13 cellular contexts compared by ENCODE assay signal in the genomic region with DNA sequence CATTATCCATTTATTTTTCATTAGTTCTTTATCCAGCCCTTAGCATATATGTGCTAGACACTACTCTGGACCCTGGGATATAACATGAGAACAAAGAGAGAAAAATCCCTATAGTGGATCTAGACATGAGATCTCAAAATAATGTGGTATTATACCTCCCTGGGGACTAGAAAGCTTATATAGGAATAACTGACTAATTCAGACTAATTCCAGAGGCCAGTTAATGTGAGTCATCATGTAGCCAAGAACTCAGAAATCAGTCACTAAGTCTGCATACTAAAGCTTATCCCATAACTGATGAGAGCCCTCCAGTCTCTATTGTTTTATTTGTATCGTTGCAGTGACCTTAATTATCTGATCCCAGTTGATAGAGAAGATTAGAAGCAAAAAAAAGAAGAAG.
DNase-seq lines count a peak whose midpoint lies in the region; ATAC-seq and TF ChIP-seq lines count a peak whose summit lies in the region.
"Had no signal": no experiment of that assay in that cellular context is flagged by ENCODE, and none has a peak within 500 bp of the region (broad histone marks: within the 10 kb centered on the region; RNA-seq: fewer than 3 reads in every experiment).

No MANE protein-coding gene starts in this region.

- TF ChIP-seq CTCF in fibroblast of pulmonary artery (IDR thresholded peaks at IDR 0.05; ENCODE audit: low read length, missing control alignments): no peak

- peak overlapping the region; percentile 78 for H3K27ac Mint-ChIP-seq in T-helper 17 cell
- peak overlapping the region; percentile 7 for H3K27ac Mint-ChIP-seq in stimulated activated naive B cell treated with anti-CD40 and anti-IgM and Interleukin-4, amounts not matched to agents 10 μg/mL and 1 μg/mL and 100 μg/mL, for 72 hours

- ATAC-seq in T-helper 17 cell: no peak
- ATAC-seq in stimulated activated naive B cell treated with anti-CD40 and anti-IgM and Interleukin-4, amounts not matched to agents 10 μg/mL and 1 μg/mL and 100 μg/mL, for 72 hours (replicated peaks): no peak
- ATAC-seq in HG03280 (IDR thresholded peaks at IDR 0.05; ENCODE audit: unreplicated experiment): no peak
- ATAC-seq: body of pancreas had no signal

- no peak overlapping the region for H3K4me3 ChIP-seq in fibroblast of pulmonary artery (replicated peaks; ENCODE audit: low read depth, low read length)
- H3K4me3 ChIP-seq: body of pancreas, HAP-1 had no signal

- H3K27me3 Mint-ChIP-seq in T-helper 17 cell: no peaks in the 10 kb centered on the region
- no peaks in the 10 kb centered on the region for H3K27me3 Mint-ChIP-seq in stimulated activated naive B cell treated with anti-CD40 and anti-IgM and Interleukin-4, amounts not matched to agents 10 μg/mL and 1 μg/mL and 100 μg/mL, for 72 hours

- DNase-seq in HCEC 1CT (peak; percentile 80), T-helper 17 cell (no peak), fibroblast of pulmonary artery (ENCODE audit: low read depth) (peak; percentile 80), DMS153 treated with DMSO at 0.1 percent for 48 hours (lab: John Stamatoyannopoulos, UW; ENCODE audit: unreplicated experiment) (no peak)
- no peak for DNase-seq in stimulated activated naive B cell treated with anti-CD40 and anti-IgM and Interleukin-4, amounts not matched to agents 10 μg/mL and 1 μg/mL and 100 μg/mL, for 72 hours
- DNase-seq in activated T-cell treated with anti-CD3 and anti-CD28 coated beads, Interleukin-2, amount 50 U/mL, for 1 hour: no peak
- DNase-seq: activated T-cell treated with anti-CD3 and anti-CD28 coated beads for 4 hours, body of pancreas, NCI-H1436, NCI-H526, SHP77 had no signal

- no peaks in the 10 kb centered on the region for H3K9me3 Mint-ChIP-seq in stimulated activated naive B cell treated with anti-CD40 and anti-IgM and Interleukin-4, amounts not matched to agents 10 μg/mL and 1 μg/mL and 100 μg/mL, for 72 hours

- no peak overlapping the region for H3K4me3 Mint-ChIP-seq in T-helper 17 cell
- no peak overlapping the region for H3K4me3 Mint-ChIP-seq in stimulated activated naive B cell treated with anti-CD40 and anti-IgM and Interleukin-4, amounts not matched to agents 10 μg/mL and 1 μg/mL and 100 μg/mL, for 72 hours

- H3K9me3 ChIP-seq in T-helper 17 cell (ENCODE audit: control insufficient read depth, low read length, poor library complexity, severe bottlenecking): no peaks in the 10 kb centered on the region
- H3K9me3 ChIP-seq: body of pancreas, HAP-1 had no signal

- peaks cover 14% of the 10 kb centered on the region for H3K36me3 Mint-ChIP-seq in T-helper 17 cell (ENCODE audit: low read depth)
- peaks cover 35 to 50% of the 10 kb centered on the region in 2 donors for H3K36me3 Mint-ChIP-seq in stimulated activated naive B cell treated with anti-CD40 and anti-IgM and Interleukin-4, amounts not matched to agents 10 μg/mL and 1 μg/mL and 100 μg/mL, for 72 hours

- peaks cover 7% of the 10 kb centered on the region for H3K4me1 Mint-ChIP-seq in T-helper 17 cell
- peaks cover 6 to 10% of the 10 kb centered on the region in 2 donors for H3K4me1 Mint-ChIP-seq in stimulated activated naive B cell treated with anti-CD40 and anti-IgM and Interleukin-4, amounts not matched to agents 10 μg/mL and 1 μg/mL and 100 μg/mL, for 72 hours

Comparison
In these comparisons a context has a peak if more than half of its experiments do, and no peak if none do; other contexts are left out.
1. DNase-seq: peak in HCEC 1CT (single experiment) and fibroblast of pulmonary artery (single experiment); none in T-helper 17 cell (0 of 3), stimulated activated naive B cell treated with anti-CD40 and anti-IgM and Interleukin-4, amounts not matched to agents 10 μg/mL and 1 μg/mL and 100 μg/mL, for 72 hours (single experiment), activated T-cell treated with anti-CD3 and anti-CD28 coated beads, Interleukin-2, amount 50 U/mL, for 1 hour (single experiment) and DMS153 treated with DMSO at 0.1 percent for 48 hours (single experiment).